28 cellular contexts compared by ENCODE assay signal in genomic region chr16:46930861-46931260, GRCh38.
"Had no signal": no experiment of that assay in that cellular context is flagged by ENCODE, and none has a peak within 500 bp of the region (broad histone marks: within the 10 kb centered on the region; RNA-seq: fewer than 3 reads in every experiment).

No MANE protein-coding gene starts in this region.

- H3K4me3 ChIP-seq: cardiac muscle cell, coronary artery, dorsolateral prefrontal cortex, gastroesophageal sphincter, ovary, uterus had no signal

- H3K4me1 ChIP-seq: uterus had no signal

- H3K36me3 ChIP-seq: ovary, uterus had no signal

- H3K27me3 Mint-ChIP-seq: activated naive CD8-positive, alpha-beta T cell; naive B cell; stimulated activated naive CD8-positive, alpha-beta T cell treated with anti-CD3 and anti-CD28 coated beads, Interleukin-15, Interleukin-2, amounts not matched to agents 100 ng/mL and 50 ng/mL, for 24 hours; type B pancreatic cell had no signal

- H3K27ac ChIP-seq: cardiac muscle cell, coronary artery, gastroesophageal sphincter, ovary, uterus had no signal

- H3K9me3 ChIP-seq: gastroesophageal sphincter, ovary, uterus had no signal

- H3K27me3 ChIP-seq: cardiac muscle cell, dorsolateral prefrontal cortex, ovary, uterus had no signal

- H3K36me3 Mint-ChIP-seq: activated naive CD8-positive, alpha-beta T cell; naive B cell had no signal

- H3K4me3 Mint-ChIP-seq: activated naive CD8-positive, alpha-beta T cell; mesothelial cell of epicardium; stimulated activated effector memory CD8-positive, alpha-beta T cell treated with anti-CD3 and anti-CD28 coated beads, Interleukin-12 subunit alpha, Interleukin-12 subunit beta, amount 100 ng/mL, for 72 hours; stimulated activated naive CD8-positive, alpha-beta T cell treated with anti-CD3 and anti-CD28 coated beads, Interleukin-15, Interleukin-2, amounts not matched to agents 100 ng/mL and 50 ng/mL, for 24 hours; T-helper 2 cell treated with Interferon-gamma antibody and Interleukin-4, amounts not matched to agents 5 μg/mL and 100 μg/mL, for 36 hours; type B pancreatic cell had no signal

- DNase-seq: activated CD4-positive, alpha-beta T cell treated with anti-CD3 and anti-CD28 coated beads for 4 hours; activated CD4-positive, alpha-beta T cell treated with anti-CD3 and anti-CD28 coated beads, Interleukin-2, amount 50 U/mL, for 48 hours; activated CD8-positive, alpha-beta memory T cell treated with anti-CD3 and anti-CD28 coated beads for 24 hours; activated effector memory CD4-positive, alpha-beta T cell treated with Interleukin-2 at 50 U/mL for 16 hours; activated naive CD4-positive, alpha-beta T cell treated with Interleukin-2 at 50 U/mL for 16 hours; anterior cingulate cortex; cerebellar nuclear complex; effector memory CD4-positive, alpha-beta T cell; hippocampal formation; left cardiac atrium; left ventricle myocardium superior; naive B cell; ovary; right cardiac atrium; stimulated activated CD4-positive, alpha-beta T cell treated with anti-CD3 and anti-CD28 coated beads, Interleukin-12 subunit alpha, Interleukin-12 subunit beta, amount 100 ng/mL, for 4 hours; stimulated activated CD4-positive, alpha-beta T cell treated with anti-CD3 and anti-CD28 coated beads, Interleukin-4, amount 100 ng/mL, for 24 hours; substantia nigra; uterus had no signal

- H3K9me3 Mint-ChIP-seq: mesothelial cell of epicardium; naive B cell; stimulated activated effector memory CD8-positive, alpha-beta T cell treated with anti-CD3 and anti-CD28 coated beads, Interleukin-12 subunit alpha, Interleukin-12 subunit beta, amount 100 ng/mL, for 72 hours; stimulated activated naive CD8-positive, alpha-beta T cell treated with anti-CD3 and anti-CD28 coated beads, Interleukin-15, Interleukin-2, amounts not matched to agents 100 ng/mL and 50 ng/mL, for 24 hours; T-helper 2 cell treated with Interferon-gamma antibody and Interleukin-4, amounts not matched to agents 5 μg/mL and 100 μg/mL, for 36 hours; type B pancreatic cell had no signal

- H3K27ac Mint-ChIP-seq: activated naive CD8-positive, alpha-beta T cell; mesothelial cell of epicardium; stimulated activated effector memory CD8-positive, alpha-beta T cell treated with anti-CD3 and anti-CD28 coated beads, Interleukin-12 subunit alpha, Interleukin-12 subunit beta, amount 100 ng/mL, for 72 hours; stimulated activated naive CD8-positive, alpha-beta T cell treated with anti-CD3 and anti-CD28 coated beads, Interleukin-15, Interleukin-2, amounts not matched to agents 100 ng/mL and 50 ng/mL, for 24 hours; T-helper 2 cell treated with Interferon-gamma antibody and Interleukin-4, amounts not matched to agents 5 μg/mL and 100 μg/mL, for 36 hours; type B pancreatic cell had no signal

- ATAC-seq: gastroesophageal sphincter; left ventricle myocardium superior; stimulated activated effector memory CD8-positive, alpha-beta T cell treated with anti-CD3 and anti-CD28 coated beads, Interleukin-12 subunit alpha, Interleukin-12 subunit beta, amount 100 ng/mL, for 72 hours had no signal
